ENCODE assay signal across 16 cellular contexts in the genomic region with DNA sequence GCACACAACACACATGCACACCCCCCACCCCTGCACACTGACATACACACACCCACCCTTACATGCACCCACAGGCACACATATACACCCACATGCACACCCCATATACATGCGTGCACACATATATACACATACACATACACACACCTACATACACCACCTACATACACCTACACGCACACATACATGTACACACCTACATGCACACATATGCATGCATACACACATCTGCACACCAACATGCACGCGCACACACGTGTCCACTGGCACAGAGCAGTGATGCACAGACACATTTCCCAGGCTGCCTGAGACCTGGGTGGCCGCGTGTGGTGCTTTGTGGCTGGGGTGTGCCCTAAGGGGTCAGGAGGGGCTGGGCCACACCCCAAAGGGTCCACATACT. TPM values are rescaled to one million over a fixed set of nuclear protein-coding genes. Genes with fewer than 3 reads are reported as not detected.
A peak's percentile ranks its signal among the peaks of the same experiment; 100 is the strongest.
DNase-seq lines count a peak whose midpoint lies in the region.
"Had no signal": no experiment of that assay in that cellular context is flagged by ENCODE, and none has a peak within 500 bp of the region (broad histone marks: within the 10 kb centered on the region; RNA-seq: fewer than 3 reads in every experiment).

No MANE protein-coding gene starts in this region.

- no peaks in the 10 kb centered on the region for H3K79me2 ChIP-seq in GM23248 (ENCODE audit: insufficient read depth)

- no peaks in the 10 kb centered on the region for H3K9me3 ChIP-seq in GM23248 (ENCODE audit: low read depth)
- H3K9me3 ChIP-seq in NT2/D1 (ENCODE audit: insufficient read depth, low read length), result no peaks in the 10 kb centered on the region
- no peaks in the 10 kb centered on the region for H3K9me3 ChIP-seq in skeletal muscle satellite cell (replicated peaks; ENCODE audit: low read length)
- H3K9me3 ChIP-seq: esophagus squamous epithelium, HAP-1, heart right ventricle, MG63 had no signal

- H3K4me3 ChIP-seq in GM23248, result no peak overlapping the region
- no peak overlapping the region for H3K4me3 ChIP-seq in NT2/D1 (ENCODE audit: insufficient read length, low read depth)
- H3K4me3 ChIP-seq in skeletal muscle satellite cell (ENCODE audit: low read length), result peak overlapping the region; percentile 28
- H3K4me3 ChIP-seq: HAP-1, MG63 had no signal

- H3K9ac ChIP-seq in GM23248 (peak overlapping the region; percentile 31; the same call in 1 of the 2 replicates), NT2/D1 (ENCODE audit: insufficient read length, low read depth) (peak overlapping the region; percentile 87), skeletal muscle satellite cell (ENCODE audit: low read depth, low read length) (peak overlapping the region; percentile 36)

- H3K27me3 ChIP-seq in GM23248 (replicated peaks; ENCODE audit: insufficient read depth) (no peaks in the 10 kb centered on the region), NT2/D1 (ENCODE audit: insufficient read depth, insufficient read length) (peaks cover 25% of the 10 kb centered on the region), skeletal muscle satellite cell (ENCODE audit: control insufficient read depth, insufficient read depth, low read length) (peaks cover 7% of the 10 kb centered on the region)
- H3K27me3 ChIP-seq: MG63 had no signal

- H3K4me1 ChIP-seq in GM23248 (ENCODE audit: insufficient read depth) (peaks cover 43% of the 10 kb centered on the region), NT2/D1 (ENCODE audit: insufficient read depth, insufficient read length) (peaks cover 51% of the 10 kb centered on the region), skeletal muscle satellite cell (ENCODE audit: control insufficient read depth, insufficient read depth, low read length) (peaks cover 78% of the 10 kb centered on the region)

- no peak for DNase-seq in GM23248
- no peak for DNase-seq in NT2/D1 (ENCODE audit: low read depth, low spot score)
- no peak for DNase-seq in epithelial cell of prostate (ENCODE audit: low read depth, low spot score)
- DNase-seq in GM19238 (ENCODE audit: insufficient read length, low spot score), result no peak
- DNase-seq in DMS53 treated with DMSO at 0.1 percent for 48 hours (lab: John Stamatoyannopoulos, UW; ENCODE audit: unreplicated experiment), result no peak
- DNase-seq in SHP77 treated with DMSO at 0.1 percent for 48 hours (lab: John Stamatoyannopoulos, UW), result no peak
- DNase-seq: activated effector memory CD4-positive, alpha-beta T cell treated with anti-CD3 and anti-CD28 coated beads, Interleukin-2, amount 50 U/mL, for 16 hours; CD4-positive, CD25-positive, alpha-beta regulatory T cell; esophagus squamous epithelium; NCI-H2081; NCI-H526 treated with DMSO at 0.1 percent for 48 hours; stimulated activated CD4-positive, alpha-beta T cell treated with anti-CD3 and anti-CD28 coated beads, Interleukin-12 subunit alpha, Interleukin-12 subunit beta, amount 100 ng/mL, for 4 hours had no signal

- H3K4me2 ChIP-seq in GM23248 (ENCODE audit: unreplicated experiment) (no peak overlapping the region), skeletal muscle satellite cell (ENCODE audit: low read length) (peak overlapping the region; percentile 65)

- 34 to 38% methylated on average over 7 of the region's 7 CpGs for WGBS in GM23248 (ENCODE audit: low coverage in 1 of 2, low lambda C conversion rate in 2 of 2, missing lambda C conversion rate in 2 of 2), 2 experiments

- peak overlapping the region; percentile 73 for H3K27ac ChIP-seq in GM23248
- peak overlapping the region; percentile 17 for H3K27ac ChIP-seq in epithelial cell of prostate

- peaks cover 6% of the 10 kb centered on the region; the same call in 1 of the 2 replicates for H3F3A ChIP-seq in GM23248 (ENCODE audit: insufficient read depth)

- H2AFZ ChIP-seq in GM23248, result no peak overlapping the region

- H3K36me3 ChIP-seq in GM23248 (ENCODE audit: low read depth) (no peaks in the 10 kb centered on the region), NT2/D1 (ENCODE audit: insufficient read depth, insufficient read length, low read length) (no peaks in the 10 kb centered on the region), skeletal muscle satellite cell (ENCODE audit: insufficient read depth, low read length) (no peaks in the 10 kb centered on the region)
- H3K36me3 ChIP-seq: esophagus squamous epithelium, HAP-1, heart right ventricle, MG63 had no signal

- H3K9me2 ChIP-seq in GM23248 (ENCODE audit: insufficient read depth), result no peaks in the 10 kb centered on the region

- in situ Hi-C loops in GM23248 (cut with MboI), result no loop called here

- H4K20me1 ChIP-seq in GM23248 (ENCODE audit: insufficient read depth), result no peaks in the 10 kb centered on the region

RNA-seq across cellular contexts. Expression of a gene that starts 31.7 kb away (rescaled TPM):
- total RNA-seq in GM23248 (2014; rRNA removed; shearing (Covaris generic)), result 58.7 and 64.9 TPM in 2 replicates
- polyA plus RNA-seq in GM23248 (2016; fragmentation: Nextera tagmentation; extraction: Ambion mirVana), result 10.8 and 11.1 TPM in 2 replicates
- 14.2 and 19.9 TPM in 2 replicates for total RNA-seq in skeletal muscle satellite cell (2012; rRNA removed)

RNA-seq across cellular contexts. Expression of a gene that starts 50.0 kb away (rescaled TPM):
- 0.13 and 0.22 TPM in 2 replicates for total RNA-seq in GM23248 (2014; rRNA removed; shearing (Covaris generic))
- polyA plus RNA-seq in GM23248 (2016; fragmentation: Nextera tagmentation; extraction: Ambion mirVana), result 1.6 and 1.8 TPM in 2 replicates
- total RNA-seq in skeletal muscle satellite cell (2012; rRNA removed), result under 0.01 and 0.22 TPM in 2 replicates
- total RNA-seq: esophagus squamous epithelium had no signal

RNA-seq across cellular contexts. Expression of a gene that starts 56.3 kb away (rescaled TPM):
- total RNA-seq in GM23248 (2014; rRNA removed; shearing (Covaris generic)), result 26.3 and 30.7 TPM in 2 replicates
- polyA plus RNA-seq in GM23248 (2016; fragmentation: Nextera tagmentation; extraction: Ambion mirVana), result 26.4 and 28.8 TPM in 2 replicates
- total RNA-seq in skeletal muscle satellite cell (2012; rRNA removed), result 11.7 and 15.5 TPM in 2 replicates

Comparison
In these comparisons a context has a peak if more than half of its experiments do, and no peak if none do; other contexts are left out.
1. H3K9ac ChIP-seq: peak in every context shown above with its lines; median percentile 87 in NT2/D1; 36 in skeletal muscle satellite cell; 31 in GM23248.